In genomic region chr1:39980555-39981313, GRCh38 we compare ENCODE assay signal across 15 cellular contexts. TPM values are rescaled to one million over a fixed set of nuclear protein-coding genes. Genes with fewer than 3 reads are reported as not detected.
DNase-seq lines count a peak whose midpoint lies in the region; ATAC-seq and TF ChIP-seq lines count a peak whose summit lies in the region.
"Had no signal": no experiment of that assay in that cellular context is flagged by ENCODE, and none has a peak within 500 bp of the region (broad histone marks: within the 10 kb centered on the region; RNA-seq: fewer than 3 reads in every experiment).

No MANE protein-coding gene starts in this region.

- H3K27ac ChIP-seq in HUES64 (ENCODE audit: low read depth, low read length) (peak overlapping the region; percentile 29; the same call in 1 of the 2 replicates), Peyer's patch (peak overlapping the region in 3 of 4 donors; percentile 42 to 81 (median 76)), stomach (peak overlapping the region in 4 of 5 donors; percentile 29 to 68 (median 56))
- H3K27ac ChIP-seq: right atrium auricular region had no signal

- no peaks in the 10 kb centered on the region for H3K4me1 Mint-ChIP-seq in activated CD4-positive, alpha-beta T cell treated with anti-CD3 and anti-CD28 coated beads, Interleukin-2, amount 10 ng/mL, durations not matched to agents 24 days and 14 days
- no peaks in the 10 kb centered on the region for H3K4me1 Mint-ChIP-seq in activated T-cell treated with anti-CD3 and anti-CD28 coated beads, Interleukin-2, amount 50 U/mL, for 24 hours (ENCODE audit: low read depth)
- H3K4me1 Mint-ChIP-seq: CD4-positive, CD25-positive, alpha-beta regulatory T cell had no signal

- H3K27me3 ChIP-seq in HUES64 (ENCODE audit: insufficient read depth, low read length) = no peaks in the 10 kb centered on the region
- no peaks in the 10 kb centered on the region for H3K27me3 ChIP-seq in Peyer's patch
- H3K27me3 ChIP-seq in stomach = no peaks in the 10 kb centered on the region
- H3K27me3 ChIP-seq: right atrium auricular region had no signal

- TF ChIP-seq CTCF in Peyer's patch (IDR thresholded peaks at IDR 0.05) (peak in 3 of 6 experiments; percentile 2 to 12 (median 10)), stomach (IDR thresholded peaks at IDR 0.05) (no peak)

- ATAC-seq in esophagus mucosa (peak; percentile 88), HG02763 (IDR thresholded peaks at IDR 0.05; ENCODE audit: unreplicated experiment) (no peak)
- ATAC-seq: stimulated activated naive CD8-positive, alpha-beta T cell treated with anti-CD3 and anti-CD28 coated beads, Interleukin-15, Interleukin-2, amounts not matched to agents 100 U/mL and 50 U/mL, for 24 hours had no signal

- no peak overlapping the region for H3K4me3 Mint-ChIP-seq in activated CD4-positive, alpha-beta T cell treated with anti-CD3 and anti-CD28 coated beads, Interleukin-2, amount 10 ng/mL, durations not matched to agents 24 days and 14 days
- no peak overlapping the region for H3K4me3 Mint-ChIP-seq in activated T-cell treated with anti-CD3 and anti-CD28 coated beads, Interleukin-2, amount 50 U/mL, for 24 hours
- H3K4me3 Mint-ChIP-seq: CD4-positive, CD25-positive, alpha-beta regulatory T cell had no signal

- no peaks in the 10 kb centered on the region for H3K9me3 Mint-ChIP-seq in activated CD4-positive, alpha-beta T cell treated with anti-CD3 and anti-CD28 coated beads, Interleukin-2, amount 10 ng/mL, durations not matched to agents 24 days and 14 days
- no peaks in the 10 kb centered on the region for H3K9me3 Mint-ChIP-seq in activated T-cell treated with anti-CD3 and anti-CD28 coated beads, Interleukin-2, amount 50 U/mL, for 24 hours
- H3K9me3 Mint-ChIP-seq: CD4-positive, CD25-positive, alpha-beta regulatory T cell had no signal

- DNase-seq in Peyer's patch (peak in 2 of 3 donors; percentile 71 to 78), stomach (peak; percentile 38)
- DNase-seq in activated CD4-positive, alpha-beta T cell treated with anti-CD3 and anti-CD28 coated beads, Interleukin-2, amount 10 ng/mL, durations not matched to agents 24 days and 14 days = no peak
- DNase-seq in activated T-cell treated with anti-CD3 and anti-CD28 coated beads, Interleukin-2, amount 50 U/mL, for 24 hours = no peak
- DNase-seq: activated CD4-positive, alpha-beta T cell treated with anti-CD3 and anti-CD28 coated beads, Interleukin-2, amount 50 U/mL, for 1 hour; amygdala; CD4-positive, CD25-positive, alpha-beta regulatory T cell; NCI-H1105; NCI-H446; stimulated activated naive CD8-positive, alpha-beta T cell treated with anti-CD3 and anti-CD28 coated beads, Interleukin-15, Interleukin-2, amounts not matched to agents 100 U/mL and 50 U/mL, for 24 hours had no signal

- H3K4me1 ChIP-seq in HUES64 (ENCODE audit: insufficient read depth, low read length) = peaks cover 29% of the 10 kb centered on the region
- H3K4me1 ChIP-seq in Peyer's patch = peaks cover 0 to 17% (median 0%) of the 10 kb centered on the region in 4 donors
- peaks cover 8 to 20% (median 10%) of the 10 kb centered on the region in 4 donors for H3K4me1 ChIP-seq in stomach
- H3K4me1 ChIP-seq: right atrium auricular region had no signal

- no peak overlapping the region; the same call in 1 of the 2 replicates for H3K9ac ChIP-seq in HUES64 (ENCODE audit: low read depth, low read length)

- no peak for TF ChIP-seq EP300 in stomach (IDR thresholded peaks at IDR 0.05)

- H3K9me3 ChIP-seq in HUES64 (ENCODE audit: insufficient read depth, low read depth, low read length) = 0 out of 2 replicates have a peak, but pooled peaks cover 4% of the 10 kb centered on the region
- H3K9me3 ChIP-seq in Peyer's patch = no peaks in the 10 kb centered on the region
- H3K9me3 ChIP-seq in stomach = no peaks in the 10 kb centered on the region
- H3K9me3 ChIP-seq: HAP-1, right atrium auricular region had no signal

- 88% methylated on average over 6 of the region's 6 CpGs for WGBS in HUES64
- 73 to 83% (median 75%) methylated on average over 6 of the region's 6 CpGs for WGBS in stomach, 5 donors

- TF ChIP-seq POLR2A in Peyer's patch (IDR thresholded peaks at IDR 0.05) (peak in 1 of 2 donors; percentile 19), stomach (IDR thresholded peaks at IDR 0.05) (no peak)

- H3K27me3 Mint-ChIP-seq in activated CD4-positive, alpha-beta T cell treated with anti-CD3 and anti-CD28 coated beads, Interleukin-2, amount 10 ng/mL, durations not matched to agents 24 days and 14 days = no peaks in the 10 kb centered on the region
- no peaks in the 10 kb centered on the region for H3K27me3 Mint-ChIP-seq in activated T-cell treated with anti-CD3 and anti-CD28 coated beads, Interleukin-2, amount 50 U/mL, for 24 hours
- H3K27me3 Mint-ChIP-seq: CD4-positive, CD25-positive, alpha-beta regulatory T cell had no signal

- no peak overlapping the region for H3K27ac Mint-ChIP-seq in activated CD4-positive, alpha-beta T cell treated with anti-CD3 and anti-CD28 coated beads, Interleukin-2, amount 10 ng/mL, durations not matched to agents 24 days and 14 days
- no peak overlapping the region for H3K27ac Mint-ChIP-seq in activated T-cell treated with anti-CD3 and anti-CD28 coated beads, Interleukin-2, amount 50 U/mL, for 24 hours

- H3K36me3 ChIP-seq in HUES64 (ENCODE audit: insufficient read depth, low read length) (no peaks in the 10 kb centered on the region), Peyer's patch (no peaks in the 10 kb centered on the region), stomach (no peaks in the 10 kb centered on the region)
- H3K36me3 ChIP-seq: HAP-1, right atrium auricular region had no signal

- no peaks in the 10 kb centered on the region for H3K36me3 Mint-ChIP-seq in activated CD4-positive, alpha-beta T cell treated with anti-CD3 and anti-CD28 coated beads, Interleukin-2, amount 10 ng/mL, durations not matched to agents 24 days and 14 days (ENCODE audit: low read depth)
- no peaks in the 10 kb centered on the region for H3K36me3 Mint-ChIP-seq in activated T-cell treated with anti-CD3 and anti-CD28 coated beads, Interleukin-2, amount 50 U/mL, for 24 hours (ENCODE audit: low read depth)
- H3K36me3 Mint-ChIP-seq: CD4-positive, CD25-positive, alpha-beta regulatory T cell had no signal

- intact Hi-C loops in stomach (cut with DNase I; ENCODE audit: low total_unique reads) = no loop called here
- intact Hi-C loops in activated CD4-positive, alpha-beta T cell treated with anti-CD3 and anti-CD28 coated beads, Interleukin-2, amount 10 ng/mL, durations not matched to agents 24 days and 14 days (cut with micrococcal nuclease) = no loop called here

- H3K4me3 ChIP-seq in HUES64 (ENCODE audit: low read length) (no peak overlapping the region), Peyer's patch (no peak overlapping the region), stomach (no peak overlapping the region)
- H3K4me3 ChIP-seq: HAP-1, right atrium auricular region had no signal

RNA-seq across cellular contexts. Expression of gene MFSD2A, which starts 25.8 kb away (rescaled TPM):
- polyA plus RNA-seq in HUES64 (2013, experiment 1 of 2) = 15.0 TPM
- polyA plus RNA-seq in HUES64 (2013, experiment 2 of 2) = 15.3 TPM
- 100 to 1,000 TPM in 2 of 4 donors, 10 to 100 TPM in 1, 1 to 10 TPM in 1; 6.6 to 239 (median 132) TPM for total RNA-seq in Peyer's patch
- 25.2 TPM for total RNA-seq in esophagus mucosa
- 10 to 100 TPM in 1 of 5 donors, 1 to 10 TPM in 3, not detected in 1; 2.0 to 16.1 (median 7.0) TPM for total RNA-seq in stomach
- polyA plus RNA-seq in stomach = 1 to 10 TPM in 1 of 3 donors, under 1 TPM in 2; 0.75 to 9.1 (median 0.76) TPM
- total RNA-seq in activated CD4-positive, alpha-beta T cell treated with anti-CD3 and anti-CD28 coated beads, Interleukin-2, amount 10 ng/mL, durations not matched to agents 24 days and 14 days = 47.0 and 49.7 TPM in 2 replicates

RNA-seq across cellular contexts. Expression of gene CAP1, which starts 59.8 kb away (rescaled TPM):
- polyA plus RNA-seq in HUES64 (2013, experiment 1 of 2) = 190 TPM
- polyA plus RNA-seq in HUES64 (2013, experiment 2 of 2) = 193 TPM
- total RNA-seq in Peyer's patch (100 to 1,000 TPM; 135 to 229 (median 182) TPM), esophagus mucosa (240 TPM), stomach (100 to 1,000 TPM in 4 of 5 donors, 10 to 100 TPM in 1; 99.1 to 252 (median 145) TPM)
- polyA plus RNA-seq in stomach = 100 to 1,000 TPM in 2 of 3 donors, 10 to 100 TPM in 1; 95.5 to 185 (median 162) TPM
- 417 and 440 TPM in 2 replicates for total RNA-seq in activated CD4-positive, alpha-beta T cell treated with anti-CD3 and anti-CD28 coated beads, Interleukin-2, amount 10 ng/mL, durations not matched to agents 24 days and 14 days

Comparison
In these comparisons a context has a peak if more than half of its experiments do, and no peak if none do; other contexts are left out.
1. DNase-seq: peak in Peyer's patch (2 of 3) and stomach (single experiment); none in activated CD4-positive, alpha-beta T cell treated with anti-CD3 and anti-CD28 coated beads, Interleukin-2, amount 10 ng/mL, durations not matched to agents 24 days and 14 days (single experiment) and activated T-cell treated with anti-CD3 and anti-CD28 coated beads, Interleukin-2, amount 50 U/mL, for 24 hours (single experiment).
2. Peak in every context shown above with its lines, with median percentiles within 50 percentile points of each other: H3K27ac ChIP-seq.